ENCODE assay signal across 26 cellular contexts in genomic region chr12:93519859-93520258, GRCh38.
"Had no signal": no experiment of that assay in that cellular context is flagged by ENCODE, and none has a peak within 500 bp of the region (broad histone marks: within the 10 kb centered on the region; RNA-seq: fewer than 3 reads in every experiment).

No MANE protein-coding gene starts in this region.

- H3K4me1 ChIP-seq: gastroesophageal sphincter, left lung, tibial nerve had no signal

- H3K36me3 ChIP-seq: gastroesophageal sphincter, heart left ventricle, left lung, neural progenitor cell, thoracic aorta, tibial nerve, upper lobe of left lung had no signal

- H3K4me3 Mint-ChIP-seq: mesothelial cell of epicardium; naive B cell; nephron; neural progenitor cell; stimulated activated naive B cell treated with anti-CD40 and anti-IgM and Interleukin-4, amounts not matched to agents 10 μg/mL and 1 μg/mL and 100 μg/mL, for 72 hours; stimulated activated naive CD8-positive, alpha-beta T cell treated with anti-CD3 and anti-CD28 coated beads, Interleukin-15, Interleukin-2, amounts not matched to agents 100 ng/mL and 50 ng/mL, for 24 hours had no signal

- H3K4me3 ChIP-seq: dorsolateral prefrontal cortex, gastroesophageal sphincter, heart left ventricle, hepatocyte, left lung, mucosa of descending colon, neural progenitor cell, psoas muscle, skin epidermis, thoracic aorta, tibial nerve, upper lobe of left lung had no signal

- H3K27me3 Mint-ChIP-seq: stimulated activated naive CD8-positive, alpha-beta T cell treated with anti-CD3 and anti-CD28 coated beads, Interleukin-15, Interleukin-2, amounts not matched to agents 100 ng/mL and 50 ng/mL, for 24 hours had no signal

- H3K4me2 ChIP-seq: hepatocyte, neural progenitor cell had no signal

- H3K79me2 ChIP-seq: hepatocyte had no signal

- ATAC-seq: esophagus mucosa; foreskin keratinocyte; gastroesophageal sphincter; heart left ventricle; left lung; mucosa of descending colon; psoas muscle; right cardiac atrium; stimulated activated naive B cell treated with anti-CD40 and anti-IgM and Interleukin-4, amounts not matched to agents 10 μg/mL and 1 μg/mL and 100 μg/mL, for 72 hours had no signal

- H3K36me3 Mint-ChIP-seq: mesothelial cell of epicardium, naive B cell had no signal

- H3K27me3 ChIP-seq: foreskin keratinocyte, gastroesophageal sphincter, heart left ventricle, hepatocyte, left lung, neural progenitor cell, tibial nerve, upper lobe of left lung had no signal

- H3K9ac ChIP-seq: neural progenitor cell had no signal

- H3K27ac ChIP-seq: dorsolateral prefrontal cortex, epithelial cell of prostate, foreskin keratinocyte, gastroesophageal sphincter, heart left ventricle, hepatocyte, left lung, neural progenitor cell, psoas muscle, skin epidermis, thoracic aorta, tibial nerve, upper lobe of left lung had no signal

- H2AFZ ChIP-seq: hepatocyte, neural progenitor cell had no signal

- H3K9me3 ChIP-seq: gastroesophageal sphincter, heart left ventricle, left lung, mucosa of descending colon, psoas muscle, thoracic aorta, tibial nerve, upper lobe of left lung had no signal

- H3K4me1 Mint-ChIP-seq: naive B cell; nephron; stimulated activated naive B cell treated with anti-CD40 and anti-IgM and Interleukin-4, amounts not matched to agents 10 μg/mL and 1 μg/mL and 100 μg/mL, for 72 hours had no signal

- H3K9me3 Mint-ChIP-seq: mesothelial cell of epicardium; naive B cell; nephron; neural progenitor cell; stimulated activated naive B cell treated with anti-CD40 and anti-IgM and Interleukin-4, amounts not matched to agents 10 μg/mL and 1 μg/mL and 100 μg/mL, for 72 hours; stimulated activated naive CD8-positive, alpha-beta T cell treated with anti-CD3 and anti-CD28 coated beads, Interleukin-15, Interleukin-2, amounts not matched to agents 100 ng/mL and 50 ng/mL, for 24 hours had no signal

- H3K27ac Mint-ChIP-seq: mesothelial cell of epicardium; nephron; neural progenitor cell; stimulated activated naive B cell treated with anti-CD40 and anti-IgM and Interleukin-4, amounts not matched to agents 10 μg/mL and 1 μg/mL and 100 μg/mL, for 72 hours; stimulated activated naive CD8-positive, alpha-beta T cell treated with anti-CD3 and anti-CD28 coated beads, Interleukin-15, Interleukin-2, amounts not matched to agents 100 ng/mL and 50 ng/mL, for 24 hours had no signal

- DNase-seq: dorsolateral prefrontal cortex; effector CD4-positive, alpha-beta T cell; foreskin keratinocyte; heart left ventricle; left cardiac atrium; left lung; mesenchymal stem cell; mucosa of descending colon; naive B cell; psoas muscle; right cardiac atrium; stimulated activated CD4-positive, alpha-beta T cell treated with anti-CD3 and anti-CD28 coated beads, Interleukin-15, amount 100 ng/mL, for 24 hours; stimulated activated CD4-positive, alpha-beta T cell treated with anti-CD3 and anti-CD28 coated beads, Interleukin-2, amount 100 ng/mL, for 48 hours; stimulated activated naive B cell treated with anti-CD40 and anti-IgM and Interleukin-4, amounts not matched to agents 10 μg/mL and 1 μg/mL and 100 μg/mL, for 72 hours; upper lobe of left lung had no signal
